In genomic region chr15:89090791-89091666, GRCh38 we compare ENCODE assay signal across 8 cellular contexts. TPM values are rescaled to one million over a fixed set of nuclear protein-coding genes. Genes with fewer than 3 reads are reported as not detected.
DNase-seq lines count a peak whose midpoint lies in the region; ATAC-seq, FAIRE-seq and TF ChIP-seq lines count a peak whose summit lies in the region.

No MANE protein-coding gene starts in this region.

- peaks cover 18% of the 10 kb centered on the region for H3K4me1 ChIP-seq in Caco-2
- peaks cover 74% of the 10 kb centered on the region for H3K4me1 ChIP-seq in HepG2 (ENCODE audit: insufficient read depth, low read length)

- TF ChIP-seq EP300 in HepG2 (IDR thresholded peaks at IDR 0.05; ENCODE audit: low read depth in 2 of 2, low read length in 2 of 2): no peak
- TF ChIP-seq EP300 in HepG2 (CRISPR knock-in tag; IDR thresholded peaks at IDR 0.05; ENCODE audit: borderline replicate concordance): no peak

- WGBS in HepG2 (ENCODE audit: low lambda C conversion rate): 93% methylated on average over 12 of the region's 12 CpGs

- intact Hi-C loops in Caco-2 (cut with micrococcal nuclease; ENCODE audit: unreplicated experiment): no loop called here
- intact Hi-C loops in HepG2 (cut with micrococcal nuclease; ENCODE audit: unreplicated experiment): no loop called here

- POLR2A ChIA-PET in Caco-2 (lab: Charles Lee): no interaction called here
- POLR2A ChIA-PET in HepG2 (lab: Yijun Ruan, JAX): interaction anchor here (1.1 kb wide), 1 partner anchor 24 kb away, joined by 3 read pairs; no protein-coding TSS in a partner anchor

- H3K27me3 Mint-ChIP-seq in Caco-2 (ENCODE audit: insufficient read depth, unreplicated experiment): no peaks in the 10 kb centered on the region

- H3K4me1 Mint-ChIP-seq in Caco-2 (ENCODE audit: low read depth, unreplicated experiment): peaks cover 21% of the 10 kb centered on the region

- H3K79me2 ChIP-seq in HepG2 (ENCODE audit: insufficient read depth, low read length): peaks cover 36% of the 10 kb centered on the region

- DNase-seq in Caco-2 (no peak), HS-5 (ENCODE audit: low read depth) (peak; percentile 56), T-helper 2 cell (peak in 3 of 5 experiments; percentile 17 to 67 (median 23)), HepG2 (ENCODE audit: low spot score) (no peak), HuH-7.5 (ENCODE audit: low spot score) (no peak)
- peak; percentile 44 for DNase-seq in central memory CD4-positive, alpha-beta T cell
- DNase-seq in stimulated activated CD8-positive, alpha-beta memory T cell treated with anti-CD3 and anti-CD28 coated beads, Interleukin-4, amount 100 ng/mL, for 24 hours (ENCODE audit: low read depth): peak; percentile 20

- TSS peak; percentile 5 for BruUV-seq in Caco-2 (replicated peaks; lab: Mats Ljungman, UMichigan)
- TSS peak; percentile 38 for BruUV-seq in HepG2 (replicated peaks; lab: Mats Ljungman, UMichigan)

- H3K36me3 ChIP-seq in Caco-2 (ENCODE audit: control insufficient read depth, insufficient read depth, low read length): no peaks in the 10 kb centered on the region
- H3K36me3 ChIP-seq in HepG2 (replicated peaks in 1 of 2; ENCODE audit: control insufficient read depth in 1 of 2, insufficient read depth in 2 of 2, low read length in 2 of 2): no peaks in the 10 kb centered on the region

- H3K4me2 ChIP-seq in HepG2 (ENCODE audit: low read depth, low read length): no peak overlapping the region

- FAIRE-seq in HepG2 (lab: Jason Lieb, UNC): no peak

- TF ChIP-seq CTCF in Caco-2 (IDR thresholded peaks at IDR 0.05; ENCODE audit: insufficient read depth in 1 of 2, low read depth in 1 of 2, low read length in 1 of 2, severe bottlenecking in 1 of 2, unreplicated experiment in 1 of 2) (no peak), HepG2 (CRISPR knock-in tag; IDR thresholded peaks at IDR 0.05) (no peak)

- H3K4me3 Mint-ChIP-seq in Caco-2 (ENCODE audit: unreplicated experiment): no peak overlapping the region

- ATAC-seq in HepG2 (no peak), GM21390 (IDR thresholded peaks at IDR 0.05; ENCODE audit: unreplicated experiment) (no peak)

- TF ChIP-seq POLR2A in HepG2 (IDR thresholded peaks at IDR 0.05; ENCODE audit: insufficient read depth in 1 of 2, low read depth in 2 of 2, low read length in 2 of 2): no peak

- no peak overlapping the region; the same call in 1 of the 2 replicates for H3K9ac ChIP-seq in HepG2 (ENCODE audit: insufficient read depth, low read depth, low read length)

- TF ChIP-seq RAD21 in HepG2 (CRISPR knock-in tag; IDR thresholded peaks at IDR 0.05): no peak

- no peaks in the 10 kb centered on the region for H4K20me1 ChIP-seq in HepG2 (ENCODE audit: insufficient read depth, low read length)

- CTCF ChIA-PET in Caco-2 (lab: Charles Lee) (interaction anchor here (1.2 kb wide), 1 partner anchor 74 kb away, joined by 3 read pairs; no protein-coding TSS in a partner anchor), HepG2 (lab: Yijun Ruan, JAX; ENCODE audit: low intra/inter-chr PET ratio, low total read pairs) (no interaction called here)

- no peak overlapping the region for H2AFZ ChIP-seq in HepG2 (ENCODE audit: low read length)

- no peak overlapping the region for H3K4me3 ChIP-seq in Caco-2 (ENCODE audit: low read depth, low read length)
- no peak overlapping the region for H3K4me3 ChIP-seq in HepG2 (replicated peaks in 1 of 3; ENCODE audit: insufficient read depth in 1 of 3, low read depth in 2 of 3, low read length in 3 of 3)

- H3K27ac Mint-ChIP-seq in Caco-2 (ENCODE audit: unreplicated experiment): no peak overlapping the region

- in situ Hi-C loops in HepG2 (cut with HindIII; ENCODE audit: extremely low pct_ligation_motif_present, low pct_unique_long_range_greater_than_20kb): no loop called here

- H3K27me3 ChIP-seq in Caco-2 (replicated peaks; ENCODE audit: control insufficient read depth, insufficient read depth, low read length) (no peaks in the 10 kb centered on the region), HepG2 (ENCODE audit: control insufficient read depth in 1 of 2, insufficient read depth in 2 of 2, low read length in 2 of 2) (no peaks in the 10 kb centered on the region)

- H3K27ac ChIP-seq in HepG2 (ENCODE audit: extremely low read length, insufficient read depth, low read length): no peak overlapping the region

- H3K9me3 Mint-ChIP-seq in Caco-2 (ENCODE audit: unreplicated experiment): no peaks in the 10 kb centered on the region

- H3K9me3 ChIP-seq in Caco-2 (no peaks in the 10 kb centered on the region; the same call in 1 of the 2 replicates), HepG2 (ENCODE audit: low read length) (no peaks in the 10 kb centered on the region)

- peaks cover 8% of the 10 kb centered on the region for H3K36me3 Mint-ChIP-seq in Caco-2 (ENCODE audit: insufficient read depth, unreplicated experiment)

TF ChIP-seq in HepG2, 621 proteins besides CTCF, POLR2A, EP300 and RAD21 (continues in another document):
- TF ChIP-seq ZNF367 (CRISPR knock-in tag; IDR thresholded peaks at IDR 0.05; ENCODE audit: borderline replicate concordance) (no peak), ZNF496 (CRISPR knock-in tag; IDR thresholded peaks at IDR 0.05; ENCODE audit: insufficient replicate concordance) (no peak), ZNF549 (CRISPR knock-in tag; IDR thresholded peaks at IDR 0.05) (no peak), ZSCAN29 (CRISPR knock-in tag; conservative IDR thresholded peaks at IDR 0.05) (no peak), MLX (CRISPR knock-in tag; IDR thresholded peaks at IDR 0.05) (no peak), WIZ (CRISPR knock-in tag; IDR thresholded peaks at IDR 0.05) (no peak), ZNF609 (CRISPR knock-in tag; IDR thresholded peaks at IDR 0.05; ENCODE audit: borderline replicate concordance) (no peak)

RNA-seq across cellular contexts. Expression of gene ABHD2, which starts 2.8 kb away (rescaled TPM):
- total RNA-seq in Caco-2 (2022): 56.4 and 63.0 TPM in 2 replicates
- total RNA-seq in HepG2 (2016; rRNA removed; fragmentation: Illumina TruSeq; extraction: Trizol): 12.2 and 22.4 TPM in 2 replicates
- 15.9 and 19.0 TPM in 2 replicates for total RNA-seq in HepG2 (2016; cell fraction: cytosol; rRNA removed; fragmentation: Illumina TruSeq; extraction: Trizol; ENCODE audit: low read depth)
- 10.3 and 18.8 TPM in 2 replicates for total RNA-seq in HepG2 (2016; cell fraction: insoluble cytoplasmic fraction; rRNA removed; fragmentation: Illumina TruSeq; extraction: Trizol)
- 6.0 and 7.4 TPM in 2 replicates for total RNA-seq in HepG2 (2016; cell fraction: membrane; rRNA removed; fragmentation: Illumina TruSeq; extraction: Trizol)
- 23.2 and 26.5 TPM in 2 replicates for total RNA-seq in HepG2 (2016; cell fraction: nucleus; rRNA removed; fragmentation: Illumina TruSeq; extraction: Trizol)
- polyA plus RNA-seq in HepG2 (2011; rRNA removed): 14.8 and 16.9 TPM in 2 replicates
- 11.8 and 13.6 TPM in 2 replicates for polyA plus RNA-seq in HepG2 (2011; cell fraction: cytosol; rRNA removed)
- polyA plus RNA-seq in HepG2 (2011; cell fraction: nucleus; rRNA removed): 11.3 and 12.7 TPM in 2 replicates
- 11.9 and 13.1 TPM in 2 replicates for polyA plus RNA-seq in HepG2 (2012)
- polyA plus RNA-seq in HepG2 (2016; cell fraction: cytosol; fragmentation: Illumina TruSeq; extraction: Trizol; ENCODE audit: low read depth): 0.63 and 1.1 TPM in 2 replicates
- 5.3 and 6.4 TPM in 2 replicates for polyA plus RNA-seq in HepG2 (2016; cell fraction: insoluble cytoplasmic fraction; fragmentation: Illumina TruSeq; extraction: Trizol; ENCODE audit: low read depth)
- polyA plus RNA-seq in HepG2 (2016; cell fraction: membrane; fragmentation: Illumina TruSeq; extraction: Trizol; ENCODE audit: low read depth): 0.93 and 1.0 TPM in 2 replicates
- polyA plus RNA-seq in HepG2 (2016; cell fraction: nucleus; fragmentation: Illumina TruSeq; extraction: Trizol; ENCODE audit: insufficient read depth, low read depth): 12.2 and 14.4 TPM in 2 replicates
- polyA minus RNA-seq in HepG2 (2011; rRNA and poly(A)+ RNA removed; ENCODE audit: low replicate concordance): 91.3 and 104 TPM in 2 replicates
- polyA minus RNA-seq in HepG2 (2011; cell fraction: cytosol; rRNA and poly(A)+ RNA removed): 14.3 and 22.4 TPM in 2 replicates
- polyA minus RNA-seq in HepG2 (2011; cell fraction: nucleus; rRNA and poly(A)+ RNA removed): 20.5 and 26.2 TPM in 2 replicates

Comparison
In these comparisons a context has a peak if more than half of its experiments do, and no peak if none do; other contexts are left out.
1. DNase-seq: peak in HS-5 (single experiment), T-helper 2 cell (3 of 5), central memory CD4-positive, alpha-beta T cell (single experiment) and stimulated activated CD8-positive, alpha-beta memory T cell treated with anti-CD3 and anti-CD28 coated beads, Interleukin-4, amount 100 ng/mL, for 24 hours (single experiment); none in Caco-2 (0 of 2), HepG2 (single experiment) and HuH-7.5 (single experiment).